ENCODE assay signal across 9 cellular contexts in the genomic region with DNA sequence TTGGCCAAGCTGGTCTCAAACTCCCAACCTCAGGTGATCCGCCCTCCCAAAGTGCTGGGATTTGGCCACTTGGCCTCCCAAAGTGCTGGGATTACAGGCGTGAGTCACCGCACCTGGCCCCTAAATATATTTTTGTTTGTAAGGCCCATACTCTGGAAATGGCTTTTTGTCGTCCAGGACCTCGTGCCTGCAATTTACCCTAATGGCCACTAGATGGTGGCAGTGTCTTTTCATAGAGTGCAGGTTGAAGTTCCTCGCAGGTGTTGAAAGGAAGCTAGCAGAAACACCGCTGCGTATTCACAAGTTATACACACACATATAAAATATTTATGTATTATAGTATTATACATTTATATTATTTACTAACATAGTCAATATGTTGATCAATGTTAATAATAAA.
DNase-seq lines count a peak whose midpoint lies in the region; ATAC-seq and TF ChIP-seq lines count a peak whose summit lies in the region.
"Had no signal": no experiment of that assay in that cellular context is flagged by ENCODE, and none has a peak within 500 bp of the region (broad histone marks: within the 10 kb centered on the region; RNA-seq: fewer than 3 reads in every experiment).

No MANE protein-coding gene starts in this region.

- no peaks in the 10 kb centered on the region for H3K4me1 ChIP-seq in ascending aorta

- TF ChIP-seq CTCF in ascending aorta (IDR thresholded peaks at IDR 0.05): peak in 2 of 3 experiments; percentile 20 to 22
- TF ChIP-seq CTCF in nephron progenitor cell (IDR thresholded peaks at IDR 0.05): peak; percentile 64

- no peak overlapping the region for H3K4me3 ChIP-seq in ascending aorta

- no peaks in the 10 kb centered on the region for H3K9me3 ChIP-seq in ascending aorta

- DNase-seq in NCI-H1417 (lab: John Stamatoyannopoulos, UW) (peak in 2 of 3 experiments; percentile 9 to 12), NCI-H1417 treated with DMSO at 0.1 percent for 48 hours (lab: John Stamatoyannopoulos, UW) (no peak), HuH-7 (ENCODE audit: low spot score) (peak; percentile 4), ascending aorta (ENCODE audit: low spot score in 2 of 2) (no peak), nephron progenitor cell (peak; percentile 25), NCI-H128 (lab: John Stamatoyannopoulos, UW; ENCODE audit: unreplicated experiment) (no peak), activated gamma-delta T cell (lab: John Stamatoyannopoulos, UW) (no peak), sciatic nerve (ENCODE audit: low spot score) (no peak)
- DNase-seq: T-helper 17 cell had no signal

- no peak overlapping the region for H3K27ac Mint-ChIP-seq in nephron progenitor cell
- H3K27ac Mint-ChIP-seq: T-helper 17 cell had no signal

- H3K27me3 Mint-ChIP-seq in nephron progenitor cell (ENCODE audit: low read depth, poor library complexity): peaks cover 4% of the 10 kb centered on the region
- H3K27me3 Mint-ChIP-seq: T-helper 17 cell had no signal

- peaks cover 34% of the 10 kb centered on the region for H3K9me3 Mint-ChIP-seq in nephron progenitor cell

- no peak overlapping the region for H3K27ac ChIP-seq in ascending aorta

- H3K27me3 ChIP-seq in ascending aorta: no peaks in the 10 kb centered on the region

- intact Hi-C loops in ascending aorta (cut with DNase I): no loop called here
- intact Hi-C loops in sciatic nerve (cut with DNase I): loop anchor here (5.0 kb wide), 1 partner anchor 522 kb away; no protein-coding TSS in a partner anchor

- H3K36me3 ChIP-seq in ascending aorta: no peaks in the 10 kb centered on the region

- ATAC-seq in sciatic nerve: no peak
- ATAC-seq: T-helper 17 cell had no signal

- peaks cover 13% of the 10 kb centered on the region for H3K4me1 Mint-ChIP-seq in nephron progenitor cell
- H3K4me1 Mint-ChIP-seq: T-helper 17 cell had no signal

- peaks cover 12% of the 10 kb centered on the region for H3K36me3 Mint-ChIP-seq in nephron progenitor cell (ENCODE audit: low read depth)

- H3K4me3 Mint-ChIP-seq in nephron progenitor cell: no peak overlapping the region
- H3K4me3 Mint-ChIP-seq: T-helper 17 cell had no signal

Comparison
In these comparisons a context has a peak if more than half of its experiments do, and no peak if none do; other contexts are left out.
1. DNase-seq: peak in NCI-H1417 (2 of 3), HuH-7 (single experiment) and nephron progenitor cell (single experiment); none in NCI-H1417 treated with DMSO at 0.1 percent for 48 hours (single experiment), ascending aorta (0 of 2), NCI-H128 (single experiment), activated gamma-delta T cell (single experiment) and sciatic nerve (single experiment).